In genomic region chr9:92140754-92141143, GRCh38 we compare ENCODE assay signal across 8 cellular contexts. TPM values are rescaled to one million over a fixed set of nuclear protein-coding genes. Genes with fewer than 3 reads are reported as not detected.
DNase-seq lines count a peak whose midpoint lies in the region; ATAC-seq, FAIRE-seq and TF ChIP-seq lines count a peak whose summit lies in the region.

No MANE protein-coding gene starts in this region.

- POLR2A ChIA-PET in K562 (lab: Yijun Ruan, JAX) = interaction anchor here (0.5 to 2.8 kb wide), 7 partner anchors 33 to 476 kb away, joined by 3 to 9 read pairs (median 3); no protein-coding TSS in a partner anchor

- BruUV-seq in K562 (replicated peaks; lab: Mats Ljungman, UMichigan) = no TSS peak

- TF ChIP-seq EP300 in K562 (IDR thresholded peaks at IDR 0.05; ENCODE audit: low read length) (no peak), upper lobe of left lung (IDR thresholded peaks at IDR 0.05) (no peak)

- H3K9me3 ChIP-seq in left ventricle myocardium inferior (replicated peaks) = no peaks in the 10 kb centered on the region
- H3K9me3 ChIP-seq in K562 (replicated peaks; ENCODE audit: control insufficient read depth, insufficient read depth, low read depth, low read length) = no peaks in the 10 kb centered on the region
- H3K9me3 ChIP-seq in upper lobe of left lung = no peaks in the 10 kb centered on the region

- FAIRE-seq in K562 (lab: Jason Lieb, UNC) = no peak

- no peaks in the 10 kb centered on the region for H3K36me3 Mint-ChIP-seq in memory B cell

- peak overlapping the region in 1 of 2 experiments; percentile 41; a peak in 2 of 4 replicates for H3K9ac ChIP-seq in K562 (ENCODE audit: insufficient read depth in 1 of 2, low read depth in 2 of 2, low read length in 2 of 2)

- H3K4me1 ChIP-seq in left ventricle myocardium inferior (peaks cover 18% of the 10 kb centered on the region), K562 (replicated peaks in 1 of 2; ENCODE audit: control insufficient read depth in 2 of 2, insufficient read depth in 2 of 2, low read length in 2 of 2) (peaks cover 6 to 31% of the 10 kb centered on the region in 2 experiments; a peak in 4 of 5 replicates), upper lobe of left lung (peaks cover 12 to 27% (median 17%) of the 10 kb centered on the region in 4 donors)

- no peaks in the 10 kb centered on the region for H3K36me3 ChIP-seq in left ventricle myocardium inferior
- H3K36me3 ChIP-seq in K562 (ENCODE audit: control insufficient read depth, insufficient read depth, low read length) = no peaks in the 10 kb centered on the region
- no peaks in the 10 kb centered on the region for H3K36me3 ChIP-seq in upper lobe of left lung

- 0 out of 2 replicates have a peak overlapping the region, but pooled peaks have one; percentile 40 for H2AFZ ChIP-seq in K562 (ENCODE audit: low read depth, low read length)

- H3K27me3 ChIP-seq in left ventricle myocardium inferior (ENCODE audit: low read depth) = peaks cover 42% of the 10 kb centered on the region
- H3K27me3 ChIP-seq in K562 (ENCODE audit: control insufficient read depth in 2 of 2, insufficient read depth in 2 of 2, low read length in 2 of 2) = 0 out of 5 replicates have a peak, but pooled peaks cover 0 to 6% of the 10 kb centered on the region in 2 experiments
- H3K27me3 ChIP-seq in upper lobe of left lung = peaks cover 0 to 12% (median 4%) of the 10 kb centered on the region in 4 donors

- no peaks in the 10 kb centered on the region for H3K79me2 ChIP-seq in K562 (ENCODE audit: control insufficient read depth, insufficient read depth, low read length)

- DNase-seq in left ventricle myocardium inferior (no peak), Right ventricle myocardium inferior (ENCODE audit: missing footprints) (no peak), K562 (ENCODE audit: extremely low read depth in 1 of 4, low spot score in 3 of 4) (no peak), memory B cell (ENCODE audit: low spot score in 2 of 2) (no peak), upper lobe of left lung (no peak), OCI-M2 (lab: John Stamatoyannopoulos, UW; ENCODE audit: unreplicated experiment) (no peak), NAMALWA (ENCODE audit: low spot score) (no peak)

- no peaks in the 10 kb centered on the region for H3K9me1 ChIP-seq in K562 (ENCODE audit: control insufficient read depth, insufficient read depth, low read length)

- in situ Hi-C loops in K562 (cut with MboI) = no loop called here

- H4K20me1 ChIP-seq in K562 (replicated peaks; ENCODE audit: control insufficient read depth, insufficient read depth, low read length) = no peaks in the 10 kb centered on the region; the same call in 1 of the 2 replicates

- peaks cover 16% of the 10 kb centered on the region for H3K27me3 Mint-ChIP-seq in memory B cell

- H3K9me3 Mint-ChIP-seq in memory B cell = no peaks in the 10 kb centered on the region

- TF ChIP-seq POLR2A in K562 (conservative IDR thresholded peaks at IDR 0.05) (no peak), upper lobe of left lung (IDR thresholded peaks at IDR 0.05) (no peak)

- intact Hi-C loops in left ventricle myocardium inferior (cut with micrococcal nuclease) (loop anchor here (10.0 kb wide), 1 partner anchor 94 kb away; no protein-coding TSS in a partner anchor), Right ventricle myocardium inferior (cut with DNase I) (no loop called here), K562 (cut with micrococcal nuclease) (loop anchor here (5.0 kb wide), 1 partner anchor 97 kb away; no protein-coding TSS in a partner anchor)

- H3K4me3 ChIP-seq in left ventricle myocardium inferior = peak overlapping the region; percentile 63
- no peak overlapping the region for H3K4me3 ChIP-seq in K562
- peak overlapping the region in 3 of 4 donors; percentile 39 to 47 (median 46) for H3K4me3 ChIP-seq in upper lobe of left lung

- H3K4me2 ChIP-seq in K562 (ENCODE audit: insufficient read depth, low read length) = no peak overlapping the region; the same call in 1 of the 2 replicates

- TF ChIP-seq RAD21 in K562 (CRISPR knock-in tag; conservative IDR thresholded peaks at IDR 0.05 in 1 of 2, IDR thresholded peaks at IDR 0.05 in 1 of 2) = no peak

- 17% methylated on average over 6 of the region's 6 CpGs for WGBS in K562 (ENCODE audit: insufficient coverage, low coverage, missing lambda C conversion rate)
- WGBS in upper lobe of left lung, 2 donors = 6 to 9% methylated on average over 6 of the region's 6 CpGs

- TF ChIP-seq CTCF in left ventricle myocardium inferior (IDR thresholded peaks at IDR 0.05; ENCODE audit: borderline replicate concordance) (no peak), K562 (IDR thresholded peaks at IDR 0.05 in 2 of 3, conservative IDR thresholded peaks at IDR 0.05 in 1 of 3; ENCODE audit: insufficient read depth in 2 of 3, low read depth in 1 of 3, low read length in 3 of 3) (no peak), upper lobe of left lung (IDR thresholded peaks at IDR 0.05) (no peak)

- CTCF ChIA-PET in K562 (lab: Yijun Ruan, JAX; ENCODE audit: low intra/inter-chr PET ratio) = interaction anchor here (0.6 to 1.9 kb wide), 6 partner anchors 66 to 651 kb away, joined by 3 to 16 read pairs (median 4); no protein-coding TSS in a partner anchor

- H3K4me1 Mint-ChIP-seq in memory B cell = peaks cover 8% of the 10 kb centered on the region

- peak overlapping the region; percentile 48 for H3K27ac ChIP-seq in left ventricle myocardium inferior (replicated peaks)
- H3K27ac ChIP-seq in K562 (ENCODE audit: extremely low read depth, low read depth, low read length) = no peak overlapping the region
- peak overlapping the region in 1 of 4 donors; percentile 63 for H3K27ac ChIP-seq in upper lobe of left lung

- ATAC-seq in Right ventricle myocardium inferior (no peak), K562 (no peak), memory B cell (ENCODE audit: low read depth) (no peak), upper lobe of left lung (ENCODE audit: low FRiP score in 2 of 2) (no peak), GM19035 (IDR thresholded peaks at IDR 0.05; ENCODE audit: unreplicated experiment) (no peak)

- no peak overlapping the region for H3K27ac Mint-ChIP-seq in memory B cell

- H3K4me3 Mint-ChIP-seq in memory B cell = peak overlapping the region; percentile 85

TF ChIP-seq in K562, 482 proteins besides CTCF, POLR2A, EP300 and RAD21:
- TF ChIP-seq ZNF764 (CRISPR knock-in tag; IDR thresholded peaks at IDR 0.05; ENCODE audit: low read depth) = no peak
- TF ChIP-seq ZMIZ1 (IDR thresholded peaks at IDR 0.05; ENCODE audit: low read depth in 2 of 2, low read length in 2 of 2) = no peak
- no peak for TF ChIP-seq SAFB (IDR thresholded peaks at IDR 0.05; ENCODE audit: borderline replicate concordance, low read depth, low read length)
- TF ChIP-seq NCOA2 (IDR thresholded peaks at IDR 0.05; ENCODE audit: partially characterized antibody in 2 of 2) = no peak
- no peak for TF ChIP-seq MAFG (tag; conservative IDR thresholded peaks at IDR 0.05)
- TF ChIP-seq GATA2 (CRISPR knock-in tag; IDR thresholded peaks at IDR 0.05) = no peak
- no peak for TF ChIP-seq CBX1 (IDR thresholded peaks at IDR 0.05; ENCODE audit: low read depth)
- TF ChIP-seq CTBP1 (IDR thresholded peaks at IDR 0.05; ENCODE audit: borderline replicate concordance) = no peak
TF ChIP-seq in K562: peak in this region for 0.

RNA-seq across cellular contexts. Expression of gene SPTLC1, which starts 25.5 kb away (rescaled TPM):
- total RNA-seq in left ventricle myocardium inferior (21.9 TPM), Right ventricle myocardium inferior (22.0 TPM), K562 (2014; rRNA removed) (65.1 and 70.3 TPM in 2 replicates), K562 (2014; rRNA removed; fragmentation: Illumina TruSeq; extraction: Trizol) (84.5 and 90.3 TPM in 2 replicates), K562 (2015; rRNA removed; fragmentation: Illumina TruSeq; extraction: Trizol) (76.6 and 84.5 TPM in 2 replicates), K562 (2021) (58.8 and 67.0 TPM in 2 replicates), upper lobe of left lung (10 to 100 TPM; 25.6 to 85.7 (median 60.6) TPM)
- total RNA-seq in K562 (2011; cell fraction: chromatin; rRNA removed; ENCODE audit: low replicate concordance) = 120 and 200 TPM in 2 replicates
- total RNA-seq in K562 (2011; cell fraction: nucleolus; rRNA removed) = 104 and 129 TPM in 2 replicates
- 165 and 206 TPM in 2 replicates for total RNA-seq in K562 (2011; cell fraction: nucleoplasm; rRNA removed)
- polyA plus RNA-seq in K562 (2011; rRNA removed) (78.2 and 95.3 TPM in 2 replicates), K562 (2014; fragmentation: Illumina TruSeq; extraction: Trizol) (77.9 and 101 TPM in 2 replicates), K562 (2014; fragmentation: Nextera tagmentation; extraction: Ambion mirVana) (100 to 1,000 TPM; 109 to 125 TPM), K562 (2014; rRNA removed) (77.9 and 83.2 TPM in 2 replicates)
- 27.4 and 46.9 TPM in 2 replicates for polyA plus RNA-seq in K562 (2011; cell fraction: cytosol; rRNA removed)
- 50.9 and 73.1 TPM in 2 replicates for polyA plus RNA-seq in K562 (2011; cell fraction: nucleus; rRNA removed)
- polyA plus RNA-seq in K562 (2012) = 47.0 and 52.8 TPM in 2 replicates
- polyA minus RNA-seq in K562 (2011; rRNA and poly(A)+ RNA removed) = 97.3 and 98.2 TPM in 2 replicates
- polyA minus RNA-seq in K562 (2011; cell fraction: cytosol; rRNA and poly(A)+ RNA removed) = 26.3 and 33.3 TPM in 2 replicates
- polyA minus RNA-seq in K562 (2011; cell fraction: nucleus; rRNA and poly(A)+ RNA removed) = 35.7 and 55.5 TPM in 2 replicates
